1 cellular context compared by ENCODE assay signal in genomic region chr5:75640826-75641225, GRCh38.
TF ChIP-seq lines count a peak whose summit lies in the region.

No MANE protein-coding gene starts in this region.

TF ChIP-seq in HCT116, 20 proteins besides CTCF, POLR2A, EP300 and RAD21:
- TF ChIP-seq TCF7L2 (IDR thresholded peaks at IDR 0.05; ENCODE audit: borderline replicate concordance, extremely low read depth, insufficient read depth, insufficient read length) (no peak), YY1 (IDR thresholded peaks at IDR 0.05; ENCODE audit: extremely low read depth, insufficient replicate concordance, low read depth, low read length) (no peak), CEBPB (IDR thresholded peaks at IDR 0.05; ENCODE audit: low read depth) (no peak), JUND (IDR thresholded peaks at IDR 0.05) (no peak), EZH2 (IDR thresholded peaks at IDR 0.05) (no peak), SRF (IDR thresholded peaks at IDR 0.05; ENCODE audit: low read depth) (no peak), ZNF274 (IDR thresholded peaks at IDR 0.05; ENCODE audit: low read depth, low read length) (no peak), SIN3A (IDR thresholded peaks at IDR 0.05; ENCODE audit: low read depth) (no peak), POLR2AphosphoS5 (IDR thresholded peaks at IDR 0.05; ENCODE audit: low read depth, low read length) (no peak), ELF1 (IDR thresholded peaks at IDR 0.05; ENCODE audit: borderline replicate concordance, low read depth) (no peak)
- TF ChIP-seq, protein P1, sequence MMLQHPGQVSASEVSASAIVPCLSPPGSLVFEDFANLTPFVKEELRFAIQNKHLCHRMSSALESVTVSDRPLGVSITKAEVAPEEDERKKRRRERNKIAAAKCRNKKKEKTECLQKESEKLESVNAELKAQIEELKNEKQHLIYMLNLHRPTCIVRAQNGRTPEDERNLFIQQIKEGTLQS (IDR thresholded peaks at IDR 0.05), result no peak
